ENCODE assay signal across 19 cellular contexts in genomic region chr5:87119588-87119987, GRCh38.
DNase-seq lines count a peak whose midpoint lies in the region; ATAC-seq, FAIRE-seq and TF ChIP-seq lines count a peak whose summit lies in the region.
"Had no signal": no experiment of that assay in that cellular context is flagged by ENCODE, and none has a peak within 500 bp of the region (broad histone marks: within the 10 kb centered on the region; RNA-seq: fewer than 3 reads in every experiment).

No MANE protein-coding gene starts in this region.

- in situ Hi-C loops in ACHN (cut with HindIII; ENCODE audit: low pct_ligation_motif_present, low pct_unique_long_range_greater_than_20kb, low sequenced_read_pairs) = no loop called here

- no peaks in the 10 kb centered on the region for H3K36me3 Mint-ChIP-seq in activated naive CD8-positive, alpha-beta T cell

- no TSS peak for BruUV-seq in HCT116 (replicated peaks; lab: Mats Ljungman, UMichigan)

- H3K27me3 ChIP-seq in HCT116 (ENCODE audit: insufficient read depth, low read length) (no peaks in the 10 kb centered on the region), fibroblast of lung (ENCODE audit: control insufficient read depth, insufficient read depth, low read length) (no peaks in the 10 kb centered on the region), upper lobe of right lung (no peaks in the 10 kb centered on the region)

- H3K9me3 ChIP-seq in A549 (no peaks in the 10 kb centered on the region), HCT116 (ENCODE audit: control insufficient read depth in 1 of 2, insufficient read depth in 1 of 2, low read depth in 1 of 2, low read length in 2 of 2) (no peaks in the 10 kb centered on the region), fibroblast of lung (ENCODE audit: control insufficient read depth, insufficient read depth, low read depth, low read length) (no peaks in the 10 kb centered on the region), upper lobe of right lung (no peaks in the 10 kb centered on the region)

- CTCF ChIA-PET in A549 (lab: Yijun Ruan, JAX) = no interaction called here
- CTCF ChIA-PET in HCT116 (lab: Charles Lee) = no interaction called here

- H3K36me3 ChIP-seq in HCT116 (ENCODE audit: control insufficient read depth in 1 of 2, insufficient read depth in 2 of 2, low read length in 2 of 2) (no peaks in the 10 kb centered on the region), fibroblast of lung (ENCODE audit: control insufficient read depth, insufficient read depth, low read length) (no peaks in the 10 kb centered on the region), upper lobe of right lung (no peaks in the 10 kb centered on the region)

- 86% methylated on average over 3 of the region's 3 CpGs for WGBS in A549 (ENCODE audit: missing lambda C conversion rate)

- RAD21 ChIA-PET in HCT116 (lab: Charles Lee; ENCODE audit: low non-redundant PET in 1 of 2, low total read pairs in 2 of 2, uncharacterized antibody in 2 of 2, unreplicated experiment in 2 of 2) = no interaction called here

- H3K4me3 Mint-ChIP-seq in activated naive CD8-positive, alpha-beta T cell = peak overlapping the region; percentile 11
- H3K4me3 Mint-ChIP-seq: activated CD4-positive, alpha-beta T cell treated with anti-CD3 and anti-CD28 coated beads for 36 hours had no signal

- no peak for TF ChIP-seq EP300 in A549 (IDR thresholded peaks at IDR 0.05)

- H2AFZ ChIP-seq in HCT116 (ENCODE audit: low read depth, low read length, poor library complexity, severe bottlenecking) (peak overlapping the region; percentile 46), fibroblast of lung (ENCODE audit: low read length) (no peak overlapping the region)

- TF ChIP-seq RAD21 in A549 (conservative IDR thresholded peaks at IDR 0.05 in 1 of 2, IDR thresholded peaks at IDR 0.05 in 1 of 2) (no peak), HCT116 (IDR thresholded peaks at IDR 0.05; ENCODE audit: low read depth) (no peak)

- no peaks in the 10 kb centered on the region for H3K27me3 Mint-ChIP-seq in activated naive CD8-positive, alpha-beta T cell

- H3K27ac Mint-ChIP-seq in activated naive CD8-positive, alpha-beta T cell = peak overlapping the region; percentile 85

- peak overlapping the region; percentile 61 to 83; a peak in 5 of 6 replicates for H3K27ac ChIP-seq in A549
- peak overlapping the region; percentile 51; the same call in 1 of the 2 replicates for H3K27ac ChIP-seq in HCT116 (ENCODE audit: low read depth, low read length)
- peak overlapping the region; percentile 20 for H3K27ac ChIP-seq in fibroblast of lung (ENCODE audit: insufficient read depth, low read length)
- no peak overlapping the region for H3K27ac ChIP-seq in upper lobe of right lung

- intact Hi-C loops in HCT116 (cut with micrococcal nuclease) (no loop called here), upper lobe of right lung (cut with DNase I) (no loop called here)

- TF ChIP-seq POLR2A in A549 (IDR thresholded peaks at IDR 0.05; ENCODE audit: low read length) = no peak
- TF ChIP-seq POLR2A in HCT116 (IDR thresholded peaks at IDR 0.05; ENCODE audit: borderline replicate concordance, extremely low read depth, insufficient read depth, insufficient read length) = no peak

- FAIRE-seq in A549 (lab: Jason Lieb, UNC) (no peak), GM19239 (lab: Jason Lieb, UNC) (no peak)
- FAIRE-seq: D721Med, H1 had no signal

- no peak for DNase-seq in A549 (ENCODE audit: low read depth in 1 of 2, low spot score in 1 of 2)
- DNase-seq in HCT116 (ENCODE audit: low read depth, low spot score) = no peak
- no peak for DNase-seq in fibroblast of lung (ENCODE audit: low read depth in 2 of 2)
- DNase-seq in GM19239 (ENCODE audit: insufficient read length, low spot score) = no peak
- no peak for DNase-seq in upper lobe of right lung
- no peak for DNase-seq in ACHN
- DNase-seq: activated CD4-positive, alpha-beta T cell treated with anti-CD3 and anti-CD28 coated beads for 36 hours; activated T-cell treated with anti-CD3 and anti-CD28 coated beads, Interleukin-2, amount 50 U/mL, for 72 hours; islet precursor cell; Karpas-422; NCI-H1436; NCI-H345; right cardiac atrium; stimulated activated CD4-positive, alpha-beta T cell treated with anti-CD3 and anti-CD28 coated beads, Interleukin-1b, Interleukin-23, amount 100 ng/mL, for 48 hours had no signal

- ATAC-seq in A549 = no peak
- no peak for ATAC-seq in HCT116
- no peak for ATAC-seq in GM19395 (IDR thresholded peaks at IDR 0.05; ENCODE audit: unreplicated experiment)
- ATAC-seq in upper lobe of right lung = no peak
- ATAC-seq: right cardiac atrium, Right ventricle myocardium inferior had no signal

- H3K4me3 ChIP-seq in A549 (no peak overlapping the region), HCT116 (replicated peaks in 1 of 2; ENCODE audit: low read depth in 1 of 2, low read length in 2 of 2) (no peak overlapping the region; a peak in 1 of 4 replicates), fibroblast of lung (replicated peaks in 1 of 4; ENCODE audit: control extremely low read depth in 1 of 4, insufficient read depth in 1 of 4, low read depth in 3 of 4, low read length in 4 of 4) (no peak overlapping the region), upper lobe of right lung (no peak overlapping the region)

- H4K20me1 ChIP-seq in HCT116 (ENCODE audit: insufficient read depth) (no peaks in the 10 kb centered on the region), fibroblast of lung (ENCODE audit: control insufficient read depth, extremely low read depth, insufficient read depth, low read length) (no peaks in the 10 kb centered on the region)

- H3K4me1 ChIP-seq in A549 (peaks cover 23% of the 10 kb centered on the region; the same call in 2 of the 3 replicates), HCT116 (ENCODE audit: control insufficient read depth in 1 of 2, insufficient read depth in 2 of 2, low read length in 2 of 2) (peaks cover 18 to 51% of the 10 kb centered on the region in 2 experiments), fibroblast of lung (ENCODE audit: control insufficient read depth, extremely low read depth, insufficient read depth, low read length) (peaks cover 19% of the 10 kb centered on the region), upper lobe of right lung (peaks cover 6% of the 10 kb centered on the region)

- H3K79me2 ChIP-seq in HCT116 (ENCODE audit: insufficient read depth, low read length) (no peaks in the 10 kb centered on the region), fibroblast of lung (ENCODE audit: control insufficient read depth, insufficient read depth, low read length) (no peaks in the 10 kb centered on the region)

- H3K9me3 Mint-ChIP-seq in activated naive CD8-positive, alpha-beta T cell (ENCODE audit: low read depth) = no peaks in the 10 kb centered on the region
- H3K9me3 Mint-ChIP-seq: activated T-cell treated with anti-CD3 and anti-CD28 coated beads, Interleukin-2, amount 50 U/mL, for 72 hours had no signal

- no peak overlapping the region for H3K4me2 ChIP-seq in A549
- peak overlapping the region; percentile 58 for H3K4me2 ChIP-seq in HCT116 (ENCODE audit: low read length)
- no peak overlapping the region for H3K4me2 ChIP-seq in fibroblast of lung (ENCODE audit: extremely low read depth, insufficient read depth, low read length)

- H3K4me1 Mint-ChIP-seq in activated naive CD8-positive, alpha-beta T cell (ENCODE audit: low read depth) = peaks cover 55% of the 10 kb centered on the region

- H3K9me2 ChIP-seq in HCT116 (ENCODE audit: insufficient read depth) = no peaks in the 10 kb centered on the region

- POLR2A ChIA-PET in A549 (lab: Yijun Ruan, JAX) = no interaction called here
- POLR2A ChIA-PET in HCT116 (lab: Charles Lee) = interaction anchor here (0.7 to 0.8 kb wide), 3 partner anchors 19 to 293 kb away, joined by 3 to 4 read pairs (median 3); partner anchors contain the start of gene CCNH

- H3K9ac ChIP-seq in HCT116 (ENCODE audit: low read length) (no peak overlapping the region), fibroblast of lung (ENCODE audit: insufficient read depth, low read length) (no peak overlapping the region)

- no peak for TF ChIP-seq CTCF in A549 (IDR thresholded peaks at IDR 0.05)
- TF ChIP-seq CTCF in HCT116 (IDR thresholded peaks at IDR 0.05 in 2 of 3, conservative IDR thresholded peaks at IDR 0.05 in 1 of 3; ENCODE audit: borderline replicate concordance in 1 of 3, insufficient read depth in 1 of 3, low read depth in 2 of 3, low read length in 2 of 3) = no peak
- TF ChIP-seq CTCF in fibroblast of lung (conservative IDR thresholded peaks at IDR 0.05 in 1 of 2, IDR thresholded peaks at IDR 0.05 in 1 of 2; ENCODE audit: low read depth in 1 of 2, low read length in 2 of 2) = no peak
- no peak for TF ChIP-seq CTCF in upper lobe of right lung (IDR thresholded peaks at IDR 0.05)

TF ChIP-seq in A549, 52 proteins besides CTCF, POLR2A, EP300 and RAD21 (continues in another document):
- TF ChIP-seq ZC3H11A (IDR thresholded peaks at IDR 0.05) = no peak
- no peak for TF ChIP-seq MAZ (IDR thresholded peaks at IDR 0.05; ENCODE audit: borderline replicate concordance, low read depth, low read length)
- TF ChIP-seq FOSB (CRISPR knock-in tag; IDR thresholded peaks at IDR 0.05) = no peak
- TF ChIP-seq CHD2 (IDR thresholded peaks at IDR 0.05; ENCODE audit: low read length, partially characterized antibody) = no peak
- no peak for TF ChIP-seq ESRRA (IDR thresholded peaks at IDR 0.05; ENCODE audit: borderline replicate concordance, low read length)
- no peak for TF ChIP-seq HOXB13 (CRISPR knock-in tag; IDR thresholded peaks at IDR 0.05; ENCODE audit: low read depth)
- no peak for TF ChIP-seq E2F6 (IDR thresholded peaks at IDR 0.05; ENCODE audit: borderline replicate concordance, low read depth)

TF ChIP-seq in HCT116, 20 proteins besides CTCF, POLR2A, EP300 and RAD21 (continues in another document):
- TF ChIP-seq MAX (IDR thresholded peaks at IDR 0.05) = no peak
- TF ChIP-seq ZBTB33 (IDR thresholded peaks at IDR 0.05; ENCODE audit: extremely low read depth, insufficient replicate concordance, low read length) = no peak
- no peak for TF ChIP-seq YY1 (IDR thresholded peaks at IDR 0.05; ENCODE audit: extremely low read depth, insufficient replicate concordance, low read depth, low read length)
- TF ChIP-seq ZNF274 (IDR thresholded peaks at IDR 0.05; ENCODE audit: low read depth, low read length) = no peak
